8 cellular contexts compared by ENCODE assay signal in the genomic region with DNA sequence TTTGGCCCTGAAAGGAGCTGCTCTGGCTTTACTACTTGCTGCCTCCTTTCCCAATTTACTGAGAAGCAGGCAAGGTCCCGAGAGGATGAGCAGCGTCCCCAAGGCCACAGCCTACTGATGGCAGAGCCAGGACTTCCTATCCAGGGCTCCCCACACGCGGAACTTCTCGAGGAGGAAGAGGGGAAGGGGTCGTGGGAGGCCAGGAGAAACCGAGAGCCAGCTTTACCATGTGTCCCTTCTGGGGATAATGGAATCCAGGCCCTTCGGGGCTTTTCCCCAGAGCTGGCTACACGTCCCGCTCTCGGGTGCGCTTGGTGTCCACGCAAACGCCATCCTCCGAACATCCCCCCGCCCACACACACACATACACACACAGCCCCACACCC. TPM values are rescaled to one million over a fixed set of nuclear protein-coding genes. Genes with fewer than 3 reads are reported as not detected.
DNase-seq lines count a peak whose midpoint lies in the region; ATAC-seq, FAIRE-seq and TF ChIP-seq lines count a peak whose summit lies in the region.

No MANE protein-coding gene starts in this region.

- H3K36me3 ChIP-seq in gastroesophageal sphincter (no peaks in the 10 kb centered on the region), gastrocnemius medialis (no peaks in the 10 kb centered on the region)

- H3K4me1 ChIP-seq in gastroesophageal sphincter = peaks cover 0 to 46% (median 3%) of the 10 kb centered on the region in 3 donors
- H3K4me1 ChIP-seq in gastrocnemius medialis = peaks cover 4 to 23% of the 10 kb centered on the region in 2 donors

- no peak for DNase-seq in GM12892 (ENCODE audit: insufficient read length)
- no peak for DNase-seq in gastrocnemius medialis
- DNase-seq in SIG-M5 (lab: John Stamatoyannopoulos, UW) = no peak
- no peak for DNase-seq in NCI-H510A (lab: John Stamatoyannopoulos, UW)
- no peak for DNase-seq in NCI-H1092 (lab: John Stamatoyannopoulos, UW)

- H3K27me3 ChIP-seq in gastroesophageal sphincter = no peaks in the 10 kb centered on the region
- H3K27me3 ChIP-seq in gastrocnemius medialis = no peaks in the 10 kb centered on the region

- H3K9me3 ChIP-seq in gastroesophageal sphincter = no peaks in the 10 kb centered on the region
- H3K9me3 ChIP-seq in gastrocnemius medialis = no peaks in the 10 kb centered on the region

- peak; percentile 89 for FAIRE-seq in GM12892 (lab: Jason Lieb, UNC)

- in situ Hi-C loops in gastrocnemius medialis (cut with MboI; ENCODE audit: low sequenced_read_pairs in 4 of 4) = loop anchor here in 3 of 4 donors (10.0 kb wide), 2 partner anchors 251 to 261 kb away; no protein-coding TSS in a partner anchor

- H3K4me3 ChIP-seq in gastroesophageal sphincter = peak overlapping the region; percentile 65 to 70
- peak overlapping the region; percentile 72 to 90 (median 80) for H3K4me3 ChIP-seq in gastrocnemius medialis

- H3K27ac ChIP-seq in VCaP (peak overlapping the region; percentile 85), gastroesophageal sphincter (peak overlapping the region; percentile 96 to 100 (median 98)), gastrocnemius medialis (peak overlapping the region; percentile 91 to 97 (median 94))

- intact Hi-C loops in gastrocnemius medialis (cut with DNase I; ENCODE audit: low total_unique reads) = loop anchor here (10.0 kb wide), 1 partner anchor 1129 kb away; a partner anchor contains a TSS

- WGBS in gastroesophageal sphincter (ENCODE audit: low coverage in 1 of 2), 2 donors = no CpG with 5 or more reads among the region's 16 CpGs

- TF ChIP-seq POLR2A in GM12892 (IDR thresholded peaks at IDR 0.05; ENCODE audit: low read depth, low read length) (no peak), gastroesophageal sphincter (IDR thresholded peaks at IDR 0.05) (no peak), gastrocnemius medialis (IDR thresholded peaks at IDR 0.05) (no peak)

- TF ChIP-seq EP300 in gastroesophageal sphincter (IDR thresholded peaks at IDR 0.05) = no peak

- ATAC-seq in gastroesophageal sphincter = no peak
- no peak for ATAC-seq in gastrocnemius medialis
- ATAC-seq in HG02571 (IDR thresholded peaks at IDR 0.05; ENCODE audit: unreplicated experiment) = no peak

- TF ChIP-seq CTCF in VCaP (conservative IDR thresholded peaks at IDR 0.05) (no peak), gastroesophageal sphincter (IDR thresholded peaks at IDR 0.05) (no peak), gastrocnemius medialis (IDR thresholded peaks at IDR 0.05 in 4 of 5, conservative IDR thresholded peaks at IDR 0.05 in 1 of 5) (no peak)

RNA-seq across cellular contexts. Expression of a gene that starts 4.3 kb away (rescaled TPM):
- 0.11 TPM for polyA plus RNA-seq in GM12892 (2012; ENCODE audit: missing spikeins)
- total RNA-seq in gastroesophageal sphincter (100 to 1,000 TPM in 1 of 4 donors, 10 to 100 TPM in 3; 41.2 to 121 (median 62.9) TPM), gastrocnemius medialis (10 to 100 TPM in 3 of 4 donors, 1 to 10 TPM in 1; 5.6 to 64.3 (median 25.0) TPM)
